11 cellular contexts compared by ENCODE assay signal in genomic region chr7:77561354-77561753, GRCh38. TPM values are rescaled to one million over a fixed set of nuclear protein-coding genes. Genes with fewer than 3 reads are reported as not detected.
DNase-seq lines count a peak whose midpoint lies in the region; ATAC-seq and TF ChIP-seq lines count a peak whose summit lies in the region.
"Had no signal": no experiment of that assay in that cellular context is flagged by ENCODE, and none has a peak within 500 bp of the region (broad histone marks: within the 10 kb centered on the region; RNA-seq: fewer than 3 reads in every experiment).

No MANE protein-coding gene starts in this region.

- DNase-seq in NOMO-1 treated with DMSO at 0.1 percent for 48 hours (lab: John Stamatoyannopoulos, UW; ENCODE audit: unreplicated experiment) (peak; percentile 33), NOMO-1 treated with dmso at 0.1 percent for 144 hours (lab: John Stamatoyannopoulos, UW; ENCODE audit: unreplicated experiment) (no peak), osteocyte (ENCODE audit: extremely low spot score, unreplicated experiment) (no peak), amygdala (lab: John Stamatoyannopoulos, UW) (no peak), NCI-H774 (lab: John Stamatoyannopoulos, UW) (no peak)
- DNase-seq: activated CD8-positive, alpha-beta memory T cell treated with anti-CD3 and anti-CD28 coated beads for 24 hours; NCI-H2081 treated with DMSO at 0.1 percent for 48 hours had no signal

- H3K4me3 Mint-ChIP-seq in osteocyte (ENCODE audit: unreplicated experiment): no peak overlapping the region

- peak overlapping the region; percentile 68 for H3K27ac Mint-ChIP-seq in osteocyte (ENCODE audit: unreplicated experiment)

- TF ChIP-seq CTCF in osteocyte (IDR thresholded peaks at IDR 0.05): no peak

- no peaks in the 10 kb centered on the region for H3K27me3 Mint-ChIP-seq in osteocyte (ENCODE audit: unreplicated experiment)

- H3K4me1 Mint-ChIP-seq in osteocyte (ENCODE audit: unreplicated experiment): peaks cover 54% of the 10 kb centered on the region

- H3K36me3 Mint-ChIP-seq in osteocyte (ENCODE audit: unreplicated experiment): peaks cover 12% of the 10 kb centered on the region

- ATAC-seq in HG02588 (IDR thresholded peaks at IDR 0.05; ENCODE audit: unreplicated experiment): peak; percentile 70
- peak; percentile 84 for ATAC-seq in HG03457 (IDR thresholded peaks at IDR 0.05; ENCODE audit: unreplicated experiment)
- ATAC-seq in SK-N-SH treated with all-trans-retinoic acid at 6 μM for 48 hours: no peak
- ATAC-seq: sciatic nerve had no signal

- no peaks in the 10 kb centered on the region for H3K9me3 Mint-ChIP-seq in osteocyte (ENCODE audit: unreplicated experiment)

TF ChIP-seq in SK-N-SH treated with all-trans-retinoic acid at 6 μM for 48 hours, 23 proteins besides CTCF, POLR2A, EP300 and RAD21:
- no peak for TF ChIP-seq GLIS3 (CRISPR knock-in tag; IDR thresholded peaks at IDR 0.05)
- TF ChIP-seq, protein P1, sequence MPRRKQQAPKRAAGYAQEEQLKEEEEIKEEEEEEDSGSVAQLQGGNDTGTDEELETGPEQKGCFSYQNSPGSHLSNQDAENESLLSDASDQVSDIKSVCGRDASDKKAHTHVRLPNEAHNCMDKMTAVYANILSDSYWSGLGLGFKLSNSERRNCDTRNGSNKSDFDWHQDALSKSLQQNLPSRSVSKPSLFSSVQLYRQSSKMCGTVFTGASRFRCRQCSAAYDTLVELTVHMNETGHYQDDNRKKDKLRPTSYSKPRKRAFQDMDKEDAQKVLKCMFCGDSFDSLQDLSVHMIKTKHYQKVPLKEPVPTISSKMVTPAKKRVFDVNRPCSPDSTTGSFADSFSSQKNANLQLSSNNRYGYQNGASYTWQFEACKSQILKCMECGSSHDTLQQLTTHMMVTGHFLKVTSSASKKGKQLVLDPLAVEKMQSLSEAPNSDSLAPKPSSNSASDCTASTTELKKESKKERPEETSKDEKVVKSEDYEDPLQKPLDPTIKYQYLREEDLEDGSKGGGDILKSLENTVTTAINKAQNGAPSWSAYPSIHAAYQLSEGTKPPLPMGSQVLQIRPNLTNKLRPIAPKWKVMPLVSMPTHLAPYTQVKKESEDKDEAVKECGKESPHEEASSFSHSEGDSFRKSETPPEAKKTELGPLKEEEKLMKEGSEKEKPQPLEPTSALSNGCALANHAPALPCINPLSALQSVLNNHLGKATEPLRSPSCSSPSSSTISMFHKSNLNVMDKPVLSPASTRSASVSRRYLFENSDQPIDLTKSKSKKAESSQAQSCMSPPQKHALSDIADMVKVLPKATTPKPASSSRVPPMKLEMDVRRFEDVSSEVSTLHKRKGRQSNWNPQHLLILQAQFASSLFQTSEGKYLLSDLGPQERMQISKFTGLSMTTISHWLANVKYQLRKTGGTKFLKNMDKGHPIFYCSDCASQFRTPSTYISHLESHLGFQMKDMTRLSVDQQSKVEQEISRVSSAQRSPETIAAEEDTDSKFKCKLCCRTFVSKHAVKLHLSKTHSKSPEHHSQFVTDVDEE (CRISPR knock-in tag; IDR thresholded peaks at IDR 0.05): no peak
- no peak for TF ChIP-seq ZC3H10 (CRISPR knock-in tag; IDR thresholded peaks at IDR 0.05)
- no peak for TF ChIP-seq ZFP30 (CRISPR knock-in tag; IDR thresholded peaks at IDR 0.05)
- no peak for TF ChIP-seq ZNF70 (CRISPR knock-in tag; IDR thresholded peaks at IDR 0.05)
- no peak for TF ChIP-seq CSDC2 (CRISPR knock-in tag; IDR thresholded peaks at IDR 0.05)
- TF ChIP-seq TCF4 (CRISPR knock-in tag; IDR thresholded peaks at IDR 0.05; ENCODE audit: borderline replicate concordance): no peak
- TF ChIP-seq ZNF8 (CRISPR knock-in tag; IDR thresholded peaks at IDR 0.05): no peak

RNA-seq across cellular contexts. Expression of gene PTPN12, which starts 24.3 kb away (rescaled TPM):
- total RNA-seq in osteocyte: 79.7 and 85.4 TPM in 2 replicates
